9 cellular contexts compared by ENCODE assay signal in the genomic region with DNA sequence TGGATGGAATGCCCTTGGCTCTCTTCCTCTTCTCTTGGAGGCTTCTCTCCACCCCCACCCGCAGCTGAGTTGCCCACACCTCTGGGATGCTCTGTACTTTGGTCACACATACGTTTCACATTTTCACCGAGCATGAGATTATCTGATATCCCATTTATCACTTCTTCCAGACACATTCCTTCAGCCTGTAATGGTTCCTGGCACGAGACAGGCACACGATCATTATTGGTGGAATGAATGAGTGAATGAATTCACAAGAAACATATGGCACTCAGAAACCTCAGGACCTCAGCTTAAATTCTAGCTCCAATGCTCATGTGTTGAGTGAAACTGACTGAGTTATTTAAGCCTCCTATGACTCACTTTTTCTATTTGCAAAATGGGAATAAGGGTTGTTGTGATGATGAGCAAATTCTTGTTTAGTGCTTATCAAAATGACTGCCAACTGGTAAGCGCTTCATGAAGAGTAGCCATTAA.
DNase-seq lines count a peak whose midpoint lies in the region; ATAC-seq, FAIRE-seq and TF ChIP-seq lines count a peak whose summit lies in the region.
"Had no signal": no experiment of that assay in that cellular context is flagged by ENCODE, and none has a peak within 500 bp of the region (broad histone marks: within the 10 kb centered on the region; RNA-seq: fewer than 3 reads in every experiment).

No MANE protein-coding gene starts in this region.

- no peak overlapping the region for H3K27ac ChIP-seq in ovary

- intact Hi-C loops in ovary (cut with DNase I): no loop called here

- peak; percentile 23 for FAIRE-seq in HTR-8/SVneo (lab: Jason Lieb, UNC)

- no peaks in the 10 kb centered on the region for H3K27me3 ChIP-seq in ovary

- TF ChIP-seq EP300 in ovary (IDR thresholded peaks at IDR 0.05): no peak

- peak; percentile 83 for DNase-seq in AG09309 (ENCODE audit: low read depth)
- DNase-seq in HTR-8/SVneo (ENCODE audit: insufficient read length, low spot score): no peak
- DNase-seq in fibroblast of the aortic adventitia (ENCODE audit: low read depth): peak; percentile 87
- no peak for DNase-seq in MV-4-11 (lab: John Stamatoyannopoulos, UW)
- DNase-seq in SHP77 (lab: John Stamatoyannopoulos, UW): no peak
- no peak for DNase-seq in ovary
- DNase-seq: cortex of kidney had no signal

- no peaks in the 10 kb centered on the region for H3K4me1 ChIP-seq in ovary (ENCODE audit: insufficient read depth)

- no peak for TF ChIP-seq CTCF in AG09309 (IDR thresholded peaks at IDR 0.05; ENCODE audit: control insufficient read depth, insufficient read depth, low read depth, low read length, missing control alignments)
- no peak for TF ChIP-seq CTCF in fibroblast of the aortic adventitia (IDR thresholded peaks at IDR 0.05; ENCODE audit: insufficient read depth, low read length)
- no peak for TF ChIP-seq CTCF in ovary (IDR thresholded peaks at IDR 0.05)

- WGBS in ovary, 3 donors: 86 to 94% (median 90%) methylated on average over 6 of the region's 6 CpGs

- H3K4me3 ChIP-seq in AG09309 (ENCODE audit: control insufficient read depth, low read depth, low read length) (no peak overlapping the region), fibroblast of the aortic adventitia (ENCODE audit: low read depth, low read length) (no peak overlapping the region), ovary (no peak overlapping the region)

- no peaks in the 10 kb centered on the region for H3K36me3 ChIP-seq in ovary

- H3K9me3 ChIP-seq in ovary: no peaks in the 10 kb centered on the region

- TF ChIP-seq POLR2A in ovary (IDR thresholded peaks at IDR 0.05): no peak

- ATAC-seq in GM19455 (IDR thresholded peaks at IDR 0.05; ENCODE audit: unreplicated experiment) (peak; percentile 21), HG03159 (IDR thresholded peaks at IDR 0.05; ENCODE audit: unreplicated experiment) (no peak)

Comparison
In these comparisons a context has a peak if more than half of its experiments do, and no peak if none do; other contexts are left out.
1. DNase-seq: peak in AG09309 (single experiment) and fibroblast of the aortic adventitia (single experiment); none in HTR-8/SVneo (single experiment), MV-4-11 (single experiment), SHP77 (0 of 2) and ovary (0 of 5).